In the genomic region with DNA sequence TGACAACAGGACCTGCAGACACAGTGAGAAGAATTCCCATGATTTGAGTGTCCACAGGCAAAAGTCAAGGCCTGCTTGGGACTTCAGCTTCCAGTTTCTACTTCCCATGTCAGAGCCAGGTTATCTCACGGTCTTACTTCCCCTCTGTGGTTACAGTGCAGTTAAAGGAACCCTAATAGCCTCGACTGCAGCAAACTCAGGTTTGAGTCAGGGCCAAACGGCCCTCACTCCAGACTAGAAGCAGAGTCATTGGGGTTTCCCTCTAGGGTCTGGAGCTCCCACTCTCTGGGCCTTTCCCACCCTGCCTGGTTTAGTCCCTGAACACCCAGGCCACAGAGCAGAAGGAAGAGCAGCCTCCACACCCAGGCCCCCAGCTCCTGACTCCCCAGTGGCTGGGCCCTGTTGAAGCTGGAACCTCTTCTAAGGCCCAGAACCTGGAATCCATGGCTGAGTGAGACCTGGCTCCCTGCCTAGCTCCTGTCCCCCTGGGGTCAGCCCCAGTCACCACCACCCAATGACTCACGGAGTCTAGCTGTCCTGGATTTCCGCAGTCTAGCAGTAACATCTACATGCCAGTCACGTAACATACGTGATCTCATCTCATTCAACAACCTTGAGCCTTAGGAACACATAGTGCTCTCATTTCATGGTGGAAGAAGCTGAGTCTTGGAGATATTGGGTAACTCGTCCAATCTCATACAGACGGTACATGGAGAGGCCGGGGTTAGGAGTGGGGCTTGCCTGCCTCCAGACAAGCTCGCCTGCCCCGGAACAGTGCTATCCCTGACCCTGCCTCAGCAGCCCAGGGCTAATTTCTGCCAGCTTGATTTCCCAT, we compare ENCODE assay signal across 9 cellular contexts. TPM values are rescaled to one million over a fixed set of nuclear protein-coding genes. Genes with fewer than 3 reads are reported as not detected.
DNase-seq lines count a peak whose midpoint lies in the region; ATAC-seq and TF ChIP-seq lines count a peak whose summit lies in the region.
"Had no signal": no experiment of that assay in that cellular context is flagged by ENCODE, and none has a peak within 500 bp of the region (broad histone marks: within the 10 kb centered on the region; RNA-seq: fewer than 3 reads in every experiment).

No MANE protein-coding gene starts in this region.

- DNase-seq in Kasumi-1 (lab: John Stamatoyannopoulos, UW) = peak; percentile 87 to 90
- no peak for DNase-seq in sciatic nerve (ENCODE audit: low spot score)
- no peak for DNase-seq in thyroid gland
- DNase-seq in activated CD4-positive, alpha-beta T cell treated with anti-CD3 and anti-CD28 coated beads for 48 hours = no peak
- DNase-seq in NCI-H146 treated with DMSO at 0.1 percent for 48 hours (lab: John Stamatoyannopoulos, UW; ENCODE audit: unreplicated experiment) = no peak
- no peak for DNase-seq in G401 (ENCODE audit: low spot score)

- H3K9me3 ChIP-seq in duodenal mucosa (ENCODE audit: control insufficient read depth in 1 of 2, low read length in 2 of 2) = no peaks in the 10 kb centered on the region
- no peaks in the 10 kb centered on the region for H3K9me3 ChIP-seq in thyroid gland

- H3K27ac ChIP-seq in duodenal mucosa (ENCODE audit: low read depth, low read length) (peak overlapping the region; percentile 30), thyroid gland (no peak overlapping the region)

- in situ Hi-C loops in G401 (cut with HindIII; ENCODE audit: low sequenced_read_pairs) = loop anchor here (25.0 kb wide), 1 partner anchor 241 kb away; the partner anchor contains the start of gene NNAT

- TF ChIP-seq POLR2A in thyroid gland (IDR thresholded peaks at IDR 0.05) = no peak

- H3K4me3 ChIP-seq in duodenal mucosa (ENCODE audit: low read depth in 1 of 2, low read length in 2 of 2) = no peak overlapping the region
- H3K4me3 ChIP-seq in thyroid gland (replicated peaks in 1 of 3) = no peak overlapping the region

- 90 to 92% methylated on average over 12 of the region's 12 CpGs for WGBS in thyroid gland, 2 donors

- ATAC-seq in GM19395 (IDR thresholded peaks at IDR 0.05; ENCODE audit: unreplicated experiment) (peak; percentile 67), sciatic nerve (peak; percentile 36)

- intact Hi-C loops in sciatic nerve (cut with DNase I) = loop anchor here (10.0 kb wide), 2 partner anchors 76 to 114 kb away; no protein-coding TSS in a partner anchor
- intact Hi-C loops in thyroid gland (cut with DNase I) = loop anchor here (2.0 to 5.0 kb wide), 2 partner anchors 114 to 261 kb away; no protein-coding TSS in a partner anchor

- TF ChIP-seq CTCF in thyroid gland (IDR thresholded peaks at IDR 0.05) = no peak

- no peaks in the 10 kb centered on the region for H3K36me3 ChIP-seq in duodenal mucosa (ENCODE audit: control insufficient read depth in 1 of 2, insufficient read depth in 2 of 2, low read length in 2 of 2)
- H3K36me3 ChIP-seq in thyroid gland = no peaks in the 10 kb centered on the region

- peaks cover 3 to 11% of the 10 kb centered on the region in 2 donors for H3K4me1 ChIP-seq in duodenal mucosa (ENCODE audit: control insufficient read depth in 1 of 2, insufficient read depth in 2 of 2, low read length in 2 of 2)
- H3K4me1 ChIP-seq in thyroid gland = no peaks in the 10 kb centered on the region

- H3K9ac ChIP-seq in duodenal mucosa (ENCODE audit: low read depth in 1 of 2, low read length in 2 of 2) = no peak overlapping the region

- H3K27me3 ChIP-seq in duodenal mucosa (ENCODE audit: control insufficient read depth in 1 of 2, insufficient read depth in 2 of 2, low read length in 2 of 2) (no peaks in the 10 kb centered on the region), thyroid gland (no peaks in the 10 kb centered on the region)

RNA-seq across cellular contexts. Expression of gene GHRH, which starts 9.2 kb away (rescaled TPM):
- total RNA-seq in sciatic nerve = not detected
- total RNA-seq in thyroid gland = not detected
- not detected in 2 replicates for total RNA-seq in G401 (2014; rRNA removed; shearing (Covaris generic))
- total RNA-seq: lower leg skin had no signal

RNA-seq across cellular contexts. Expression of gene MANBAL, which starts 18.7 kb away (rescaled TPM):
- 34.1 TPM for total RNA-seq in sciatic nerve
- 10 to 100 TPM; 16.2 to 53.3 (median 37.5) TPM for total RNA-seq in thyroid gland
- total RNA-seq in G401 (2014; rRNA removed; shearing (Covaris generic)) = 70.1 and 73.5 TPM in 2 replicates

Comparison
In these comparisons a context has a peak if more than half of its experiments do, and no peak if none do; other contexts are left out.
1. DNase-seq: peak in Kasumi-1 (2 of 2); none in sciatic nerve (single experiment), thyroid gland (0 of 2), activated CD4-positive, alpha-beta T cell treated with anti-CD3 and anti-CD28 coated beads for 48 hours (single experiment), NCI-H146 treated with DMSO at 0.1 percent for 48 hours (single experiment) and G401 (single experiment).